In the genomic region with DNA sequence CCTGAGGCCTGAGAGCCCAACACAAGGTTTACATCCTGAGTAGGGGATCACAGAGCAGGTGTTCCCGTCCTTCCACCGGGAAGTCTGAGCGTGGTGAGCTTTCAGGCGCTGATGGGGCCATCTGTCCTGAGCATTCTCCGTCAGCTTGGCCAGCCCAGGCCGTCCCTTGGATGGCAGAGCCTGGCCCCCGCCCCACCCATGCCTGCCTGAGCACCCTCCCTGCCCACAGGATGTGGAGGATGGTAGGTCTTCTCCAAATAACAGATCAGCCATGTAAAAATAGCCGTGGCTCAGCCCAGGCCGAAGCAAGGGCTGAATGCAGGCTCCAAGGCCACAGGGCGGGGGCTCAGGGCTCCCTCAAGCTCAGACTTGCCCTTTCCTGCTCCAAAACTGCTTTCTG, we compare ENCODE assay signal across 14 cellular contexts. TPM values are rescaled to one million over a fixed set of nuclear protein-coding genes. Genes with fewer than 3 reads are reported as not detected.
DNase-seq lines count a peak whose midpoint lies in the region; ATAC-seq, FAIRE-seq and TF ChIP-seq lines count a peak whose summit lies in the region.
"Had no signal": no experiment of that assay in that cellular context is flagged by ENCODE, and none has a peak within 500 bp of the region (broad histone marks: within the 10 kb centered on the region; RNA-seq: fewer than 3 reads in every experiment).

No MANE protein-coding gene starts in this region.

- DNase-seq in PC-9 (no peak), endothelial cell of umbilical vein (ENCODE audit: low read depth, low spot score) (no peak), NCI-H1105 treated with DMSO at 0.1 percent for 48 hours (lab: John Stamatoyannopoulos, UW) (no peak)
- DNase-seq in activated naive CD4-positive, alpha-beta T cell treated with Interleukin-2 at 50 U/mL for 16 hours, result no peak
- no peak for DNase-seq in stimulated activated CD4-positive, alpha-beta T cell treated with anti-CD3 and anti-CD28 coated beads, Interleukin-2, amount 100 ng/mL, for 48 hours
- DNase-seq: activated CD8-positive, alpha-beta memory T cell treated with anti-CD3 and anti-CD28 coated beads, Interleukin-2, amount 10 ng/mL, durations not matched to agents 7 days and 5 days; activated naive CD4-positive, alpha-beta T cell treated with anti-CD3 and anti-CD28 coated beads, Interleukin-2, amount 10 ng/mL, durations not matched to agents 7 days and 5 days; NCI-H1417 treated with DMSO at 0.1 percent for 48 hours had no signal

- intact Hi-C loops in PC-9 (cut with micrococcal nuclease; ENCODE audit: unreplicated experiment) (no loop called here), endothelial cell of umbilical vein (cut with micrococcal nuclease) (loop anchor here (1.0 to 2.0 kb wide), 2 partner anchors 12 to 14 kb away; no protein-coding TSS in a partner anchor)

- no peak overlapping the region for H3K4me3 ChIP-seq in PC-9
- H3K4me3 ChIP-seq in endothelial cell of umbilical vein (replicated peaks in 1 of 3; ENCODE audit: insufficient read depth in 1 of 3, low read depth in 1 of 3, low read length in 3 of 3), result no peak overlapping the region
- no peak overlapping the region for H3K4me3 ChIP-seq in mucosa of stomach (ENCODE audit: low read length)
- no peak overlapping the region for H3K4me3 ChIP-seq in thymus (ENCODE audit: low read length)

- H3K27me3 ChIP-seq in PC-9 (ENCODE audit: insufficient read depth, low read depth) (no peaks in the 10 kb centered on the region), endothelial cell of umbilical vein (ENCODE audit: control insufficient read depth in 2 of 2, insufficient read depth in 2 of 2, low read length in 2 of 2) (no peaks in the 10 kb centered on the region), mucosa of stomach (ENCODE audit: control insufficient read depth, insufficient read depth, low read length) (no peaks in the 10 kb centered on the region), thymus (ENCODE audit: control insufficient read depth, insufficient read depth) (no peaks in the 10 kb centered on the region)

- H3K9me2 ChIP-seq in PC-9 (ENCODE audit: insufficient read depth), result no peaks in the 10 kb centered on the region

- CTCF ChIA-PET in PC-9 (lab: Charles Lee), result interaction anchor here (0.6 to 1.3 kb wide), 2 partner anchors 48 to 50 kb away, joined by 4 to 5 read pairs; no protein-coding TSS in a partner anchor
- CTCF ChIA-PET in endothelial cell of umbilical vein (lab: Charles Lee), result interaction anchor here (1.1 to 1.3 kb wide), 3 partner anchors 20 to 319 kb away, joined by 3 to 4 read pairs (median 3); partner anchors contain the start of gene SPNS2

- H2AFZ ChIP-seq in PC-9, result no peak overlapping the region
- H2AFZ ChIP-seq in endothelial cell of umbilical vein (ENCODE audit: low read depth, low read length), result peak overlapping the region; percentile 34

- no peak overlapping the region for H3K4me2 ChIP-seq in PC-9
- no peak overlapping the region for H3K4me2 ChIP-seq in endothelial cell of umbilical vein (ENCODE audit: insufficient read depth, low read length)

- H4K20me1 ChIP-seq in PC-9 (ENCODE audit: insufficient read depth), result no peaks in the 10 kb centered on the region
- no peaks in the 10 kb centered on the region for H4K20me1 ChIP-seq in endothelial cell of umbilical vein (replicated peaks; ENCODE audit: control insufficient read depth, extremely low read depth, insufficient read depth, low read length)

- POLR2A ChIA-PET in PC-9 (lab: Charles Lee; ENCODE audit: unreplicated experiment) (interaction anchor here (0.5 to 0.6 kb wide), 2 partner anchors 26 to 409 kb away, joined by 3 read pairs; no protein-coding TSS in a partner anchor), endothelial cell of umbilical vein (lab: Charles Lee) (no interaction called here)

- FAIRE-seq in endothelial cell of umbilical vein (lab: Jason Lieb, UNC), result no peak

- 95% methylated on average over 10 of the region's 10 CpGs for WGBS in thymus

- H3K36me3 ChIP-seq in PC-9 (ENCODE audit: low read depth) (peaks cover 11% of the 10 kb centered on the region; the same call in 1 of the 2 replicates), endothelial cell of umbilical vein (ENCODE audit: control insufficient read depth in 2 of 2, extremely low read depth in 1 of 2, insufficient read depth in 2 of 2, low read length in 2 of 2) (peaks cover 0 to 9% of the 10 kb centered on the region in 2 experiments), mucosa of stomach (ENCODE audit: control insufficient read depth, insufficient read depth, low read length) (no peaks in the 10 kb centered on the region), thymus (ENCODE audit: control insufficient read depth, insufficient read depth) (no peaks in the 10 kb centered on the region)

- TF ChIP-seq POLR2A in endothelial cell of umbilical vein (IDR thresholded peaks at IDR 0.05; ENCODE audit: low read depth, low read length), result no peak

- no peak overlapping the region for H3K9ac ChIP-seq in endothelial cell of umbilical vein (replicated peaks; ENCODE audit: extremely low read depth, insufficient read depth, low read length)
- H3K9ac ChIP-seq in mucosa of stomach (ENCODE audit: low read length), result peak overlapping the region; percentile 48

- H3K9me1 ChIP-seq in endothelial cell of umbilical vein (replicated peaks; ENCODE audit: control insufficient read depth, extremely low read depth, insufficient read depth, low read length), result no peaks in the 10 kb centered on the region

- dilution Hi-C loops in endothelial cell of umbilical vein (cut with MboI; ENCODE audit: extremely low pct_ligation_motif_present, low sequenced_read_pairs), result no loop called here

- no TSS peak for BruUV-seq in PC-9 (replicated peaks; lab: Mats Ljungman, UMichigan)
- no TSS peak for BruUV-seq in endothelial cell of umbilical vein (replicated peaks; lab: Mats Ljungman, UMichigan)

- H3K4me1 ChIP-seq in PC-9 (replicated peaks; ENCODE audit: insufficient read depth) (peaks cover 75% of the 10 kb centered on the region), endothelial cell of umbilical vein (ENCODE audit: control insufficient read depth, extremely low read depth, insufficient read depth, low read length) (peaks cover 21% of the 10 kb centered on the region), mucosa of stomach (ENCODE audit: control insufficient read depth, insufficient read depth, low read length) (peaks cover 63% of the 10 kb centered on the region), thymus (ENCODE audit: control insufficient read depth, insufficient read depth, low read length) (no peaks in the 10 kb centered on the region)

- TF ChIP-seq CTCF in PC-9 (conservative IDR thresholded peaks at IDR 0.05) (no peak), endothelial cell of umbilical vein (IDR thresholded peaks at IDR 0.05; ENCODE audit: extremely low read depth in 1 of 2, insufficient read depth in 1 of 2, low read depth in 1 of 2, low read length in 2 of 2) (no peak)

- H3F3A ChIP-seq in PC-9 (ENCODE audit: insufficient read depth, low read depth), result peaks cover 60% of the 10 kb centered on the region

- ATAC-seq in HG02884 (IDR thresholded peaks at IDR 0.05; ENCODE audit: unreplicated experiment), result no peak
- ATAC-seq: HCT116 had no signal

- H3K27ac ChIP-seq in PC-9 (peak overlapping the region; percentile 87), endothelial cell of umbilical vein (ENCODE audit: insufficient read depth, low read depth, low read length) (peak overlapping the region; percentile 12), thymus (ENCODE audit: low read depth) (peak overlapping the region; percentile 32)

- peaks cover 74% of the 10 kb centered on the region for H3K79me2 ChIP-seq in PC-9 (ENCODE audit: low read depth)
- H3K79me2 ChIP-seq in endothelial cell of umbilical vein (ENCODE audit: control insufficient read depth, insufficient read depth, low read length), result no peaks in the 10 kb centered on the region

- H3K9me3 ChIP-seq in PC-9 (ENCODE audit: insufficient read depth, low read depth) (no peaks in the 10 kb centered on the region), endothelial cell of umbilical vein (replicated peaks; ENCODE audit: control insufficient read depth, insufficient read depth, low read length) (no peaks in the 10 kb centered on the region), mucosa of stomach (ENCODE audit: control insufficient read depth, low read length) (no peaks in the 10 kb centered on the region), thymus (ENCODE audit: control insufficient read depth) (no peaks in the 10 kb centered on the region)

TF ChIP-seq in endothelial cell of umbilical vein, 7 proteins besides CTCF, POLR2A, EP300 and RAD21 (continues in another document):
- TF ChIP-seq GATA2 (IDR thresholded peaks at IDR 0.05; ENCODE audit: insufficient read depth, insufficient read length, low read depth, low read length), result no peak

RNA-seq across cellular contexts. Expression of gene SPNS2, which starts 20.2 kb away (rescaled TPM):
- total RNA-seq in PC-9 (2021), result 25.7 and 33.8 TPM in 2 replicates
- 56.6 and 77.3 TPM in 2 replicates for total RNA-seq in endothelial cell of umbilical vein
- 70.2 and 77.3 TPM in 2 replicates for polyA plus RNA-seq in endothelial cell of umbilical vein
- polyA plus RNA-seq in endothelial cell of umbilical vein (2011; cell fraction: cytosol; rRNA removed), result 47.5 and 59.9 TPM in 2 replicates
- 70.4 and 94.6 TPM in 2 replicates for polyA plus RNA-seq in endothelial cell of umbilical vein (2011; cell fraction: nucleus; rRNA removed)
- 16.2 and 28.4 TPM in 2 replicates for polyA plus RNA-seq in endothelial cell of umbilical vein (2012)
- polyA minus RNA-seq in endothelial cell of umbilical vein, result 46.1 and 59.7 TPM in 2 replicates
- polyA minus RNA-seq in endothelial cell of umbilical vein (2011; cell fraction: cytosol; rRNA and poly(A)+ RNA removed), result not detected
- 21.3 and 41.6 TPM in 2 replicates for polyA minus RNA-seq in endothelial cell of umbilical vein (2011; cell fraction: nucleus; rRNA and poly(A)+ RNA removed)
- polyA plus RNA-seq in thymus, result 16.1 TPM
- polyA plus RNA-seq: BJ had no signal

RNA-seq across cellular contexts. Expression of gene MYBBP1A, which starts 36.3 kb away (rescaled TPM):
- total RNA-seq in PC-9 (2021) (76.3 and 89.1 TPM in 2 replicates), endothelial cell of umbilical vein (78.1 and 79.2 TPM in 2 replicates)
- polyA plus RNA-seq in endothelial cell of umbilical vein (26.8 and 29.3 TPM in 2 replicates), thymus (36.9 TPM)
- 23.1 and 28.2 TPM in 2 replicates for polyA plus RNA-seq in endothelial cell of umbilical vein (2011; cell fraction: cytosol; rRNA removed)
- polyA plus RNA-seq in endothelial cell of umbilical vein (2011; cell fraction: nucleus; rRNA removed), result 109 and 111 TPM in 2 replicates
- 54.2 and 58.6 TPM in 2 replicates for polyA plus RNA-seq in endothelial cell of umbilical vein (2012)
- polyA minus RNA-seq in endothelial cell of umbilical vein, result 36.6 and 55.5 TPM in 2 replicates
- 65.2 TPM for polyA minus RNA-seq in endothelial cell of umbilical vein (2011; cell fraction: cytosol; rRNA and poly(A)+ RNA removed)
- 43.8 and 58.8 TPM in 2 replicates for polyA minus RNA-seq in endothelial cell of umbilical vein (2011; cell fraction: nucleus; rRNA and poly(A)+ RNA removed)

RNA-seq across cellular contexts. Expression of gene GGT6, which starts 41.5 kb away (rescaled TPM):
- 3.7 and 7.5 TPM in 2 replicates for total RNA-seq in PC-9 (2021)
- not detected in 2 replicates for total RNA-seq in endothelial cell of umbilical vein
- not detected in 2 replicates for polyA plus RNA-seq in endothelial cell of umbilical vein
- not detected in 2 replicates for polyA plus RNA-seq in endothelial cell of umbilical vein (2011; cell fraction: cytosol; rRNA removed)
- polyA plus RNA-seq in endothelial cell of umbilical vein (2011; cell fraction: nucleus; rRNA removed), result not detected in 2 replicates
- not detected in 2 replicates for polyA plus RNA-seq in endothelial cell of umbilical vein (2012)
- polyA minus RNA-seq in endothelial cell of umbilical vein, result not detected in 2 replicates
- polyA minus RNA-seq in endothelial cell of umbilical vein (2011; cell fraction: cytosol; rRNA and poly(A)+ RNA removed), result not detected
- not detected in 2 replicates for polyA minus RNA-seq in endothelial cell of umbilical vein (2011; cell fraction: nucleus; rRNA and poly(A)+ RNA removed)
- polyA plus RNA-seq in thymus, result 3.7 TPM
- total RNA-seq: activated CD8-positive, alpha-beta memory T cell treated with anti-CD3 and anti-CD28 coated beads, Interleukin-2, amount 10 ng/mL, durations not matched to agents 7 days and 5 days; SK-MEL-5 had no signal
- polyA plus RNA-seq: BJ had no signal

Comparison
In these comparisons a context has a peak if more than half of its experiments do, and no peak if none do; other contexts are left out.
1. H3K27ac ChIP-seq: peak in every context shown above with its lines; median percentile 87 in PC-9; 32 in thymus; 12 in endothelial cell of umbilical vein.